ENCODE assay signal across 8 cellular contexts in genomic region chr11:1263036-1263435, GRCh38. TPM values are rescaled to one million over a fixed set of nuclear protein-coding genes. Genes with fewer than 3 reads are reported as not detected.
DNase-seq lines count a peak whose midpoint lies in the region; ATAC-seq and TF ChIP-seq lines count a peak whose summit lies in the region.

No MANE protein-coding gene starts in this region.

- intact Hi-C loops in body of pancreas (cut with DNase I) (no loop called here), mucosa of descending colon (cut with DNase I, micrococcal nuclease) (no loop called here), head of caudate nucleus (cut with DNase I) (no loop called here)

- TF ChIP-seq CTCF in AG09309 (IDR thresholded peaks at IDR 0.05; ENCODE audit: control insufficient read depth, insufficient read depth, low read depth, low read length, missing control alignments) = no peak
- no peak for TF ChIP-seq CTCF in body of pancreas (IDR thresholded peaks at IDR 0.05)
- TF ChIP-seq CTCF in mucosa of descending colon (IDR thresholded peaks at IDR 0.05) = no peak

- TF ChIP-seq POLR2A in body of pancreas (IDR thresholded peaks at IDR 0.05) = no peak

- WGBS in body of pancreas, 2 donors = 0 to 43% methylated on average over 3 to 6 of the region's 8 CpGs

- H3K36me3 ChIP-seq in body of pancreas (replicated peaks in 1 of 2; ENCODE audit: insufficient read depth in 1 of 2, low read depth in 2 of 2) (no peaks in the 10 kb centered on the region), mucosa of descending colon (ENCODE audit: low read depth) (no peaks in the 10 kb centered on the region)

- H3K27me3 ChIP-seq in body of pancreas = no peaks in the 10 kb centered on the region

- peak overlapping the region in 3 of 4 donors; percentile 54 to 82 (median 59) for H3K27ac ChIP-seq in body of pancreas

- DNase-seq in AG09309 (ENCODE audit: low read depth) (no peak), body of pancreas (no peak), mucosa of descending colon (peak; percentile 65 to 73 (median 70)), head of caudate nucleus (no peak), NCI-H1436 treated with DMSO at 0.1 percent for 48 hours (lab: John Stamatoyannopoulos, UW) (no peak), GF-D8 (lab: John Stamatoyannopoulos, UW) (no peak)

- ATAC-seq in HG02678 (IDR thresholded peaks at IDR 0.05; ENCODE audit: unreplicated experiment) (peak; percentile 9), body of pancreas (no peak), mucosa of descending colon (peak; percentile 51), HG03439 (IDR thresholded peaks at IDR 0.05; ENCODE audit: unreplicated experiment) (no peak)

- H3K4me1 ChIP-seq in body of pancreas = peaks cover 14% of the 10 kb centered on the region
- peaks cover 17% of the 10 kb centered on the region for H3K4me1 ChIP-seq in mucosa of descending colon (ENCODE audit: low read depth)

- no peaks in the 10 kb centered on the region for H3K9me3 ChIP-seq in body of pancreas
- no peaks in the 10 kb centered on the region for H3K9me3 ChIP-seq in mucosa of descending colon

- H3K4me3 ChIP-seq in AG09309 (ENCODE audit: control insufficient read depth, low read depth, low read length) = peak overlapping the region; percentile 47
- H3K4me3 ChIP-seq in body of pancreas = no peak overlapping the region
- no peak overlapping the region for H3K4me3 ChIP-seq in mucosa of descending colon

RNA-seq across cellular contexts. Expression of gene MUC5B, which starts 40.2 kb away (rescaled TPM):
- total RNA-seq in body of pancreas = 10 to 100 TPM in 1 of 2 donors, 1 to 10 TPM in 1; 4.6 to 11.4 TPM
- 100 to 1,000 TPM; 133 to 431 (median 135) TPM for total RNA-seq in mucosa of descending colon

RNA-seq across cellular contexts. Expression of gene TOLLIP, which starts 46.4 kb away (rescaled TPM):
- total RNA-seq in body of pancreas (10 to 100 TPM; 51.1 to 63.9 TPM), mucosa of descending colon (10 to 100 TPM; 62.4 to 65.4 (median 62.5) TPM)

Comparison
In these comparisons a context has a peak if more than half of its experiments do, and no peak if none do; other contexts are left out.
1. DNase-seq: peak in mucosa of descending colon (3 of 3); none in AG09309 (single experiment), body of pancreas (0 of 4), head of caudate nucleus (0 of 42), NCI-H1436 treated with DMSO at 0.1 percent for 48 hours (single experiment) and GF-D8 (single experiment).
2. ATAC-seq: peak in HG02678 (single experiment) and mucosa of descending colon (single experiment); none in body of pancreas (single experiment) and HG03439 (single experiment).
3. RNA of gene MUC5B, which starts 40.2 kb away (total RNA-seq): 133 to 431 TPM in mucosa of descending colon; 4.6 to 11.4 TPM in body of pancreas; every median in the first group is over 10 times any median in the second.